Comparison of ENCODE assay signal across 1 cellular context in the genomic region with DNA sequence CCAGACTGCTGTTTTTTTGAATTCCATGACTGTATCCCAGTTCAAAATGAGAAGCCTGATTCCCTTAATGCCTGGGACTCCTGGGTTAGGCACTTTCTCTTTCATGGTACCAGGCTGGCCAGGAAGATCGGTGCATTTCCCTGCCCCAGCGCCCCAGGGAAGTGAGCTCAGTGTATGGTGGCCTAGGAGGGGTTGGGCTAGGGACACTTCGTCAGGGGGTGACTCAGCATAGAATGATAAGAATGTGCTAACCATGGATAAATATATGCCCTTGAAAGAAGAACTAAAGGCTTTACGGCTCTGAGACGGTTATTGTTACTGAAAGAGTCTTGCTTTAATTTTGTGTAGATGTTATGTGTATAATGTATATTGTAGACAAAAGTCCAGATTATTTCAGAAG.
A peak's percentile ranks its signal among the peaks of the same experiment; 100 is the strongest.
TF ChIP-seq lines count a peak whose summit lies in the region.

No MANE protein-coding gene starts in this region.

TF ChIP-seq in HepG2, 621 proteins besides CTCF, POLR2A, EP300 and RAD21 (continued from another document):
- TF ChIP-seq, protein P1, sequence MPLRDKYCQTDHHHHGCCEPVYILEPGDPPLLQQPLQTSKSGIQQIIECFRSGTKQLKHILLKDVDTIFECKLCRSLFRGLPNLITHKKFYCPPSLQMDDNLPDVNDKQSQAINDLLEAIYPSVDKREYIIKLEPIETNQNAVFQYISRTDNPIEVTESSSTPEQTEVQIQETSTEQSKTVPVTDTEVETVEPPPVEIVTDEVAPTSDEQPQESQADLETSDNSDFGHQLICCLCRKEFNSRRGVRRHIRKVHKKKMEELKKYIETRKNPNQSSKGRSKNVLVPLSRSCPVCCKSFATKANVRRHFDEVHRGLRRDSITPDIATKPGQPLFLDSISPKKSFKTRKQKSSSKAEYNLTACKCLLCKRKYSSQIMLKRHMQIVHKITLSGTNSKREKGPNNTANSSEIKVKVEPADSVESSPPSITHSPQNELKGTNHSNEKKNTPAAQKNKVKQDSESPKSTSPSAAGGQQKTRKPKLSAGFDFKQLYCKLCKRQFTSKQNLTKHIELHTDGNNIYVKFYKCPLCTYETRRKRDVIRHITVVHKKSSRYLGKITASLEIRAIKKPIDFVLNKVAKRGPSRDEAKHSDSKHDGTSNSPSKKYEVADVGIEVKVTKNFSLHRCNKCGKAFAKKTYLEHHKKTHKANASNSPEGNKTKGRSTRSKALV (CRISPR knock-in tag; IDR thresholded peaks at IDR 0.05) = no peak
- TF ChIP-seq GPN1 (CRISPR knock-in tag; IDR thresholded peaks at IDR 0.05; ENCODE audit: borderline replicate concordance) (no peak), RFXAP (CRISPR knock-in tag; IDR thresholded peaks at IDR 0.05; ENCODE audit: borderline replicate concordance) (no peak), MAFK (conservative IDR thresholded peaks at IDR 0.05 in 1 of 2, IDR thresholded peaks at IDR 0.05 in 1 of 2; ENCODE audit: low read length in 2 of 2) (0 out of 4 replicates have a peak, but pooled peaks of 1 of the 2 experiments have one; percentile 16)
